In the genomic region with DNA sequence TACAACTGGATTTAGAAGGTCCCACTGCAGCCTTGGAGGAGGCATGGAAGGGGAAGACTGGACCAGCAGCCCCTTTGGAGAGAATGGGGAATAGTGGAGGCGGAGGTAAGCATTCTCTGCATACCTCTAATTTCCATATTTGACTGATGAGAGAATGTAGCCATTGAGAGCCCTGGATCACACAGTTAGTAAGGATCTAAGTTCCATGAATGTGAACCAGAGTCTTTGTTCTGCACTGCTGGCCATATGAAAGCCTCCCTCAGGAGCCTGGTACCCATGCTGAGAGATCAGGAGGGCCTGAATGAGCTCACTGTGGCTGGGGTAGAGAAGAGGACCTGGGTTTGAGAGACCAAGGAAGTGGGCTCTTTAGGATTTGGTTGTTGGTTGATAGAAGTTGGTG, we compare ENCODE assay signal across 1 cellular context.
TF ChIP-seq lines count a peak whose summit lies in the region.

No MANE protein-coding gene starts in this region.

TF ChIP-seq in H1, 55 proteins besides CTCF, POLR2A, EP300 and RAD21:
- no peak for TF ChIP-seq KDM5A (IDR thresholded peaks at IDR 0.05; ENCODE audit: low read length)
- TF ChIP-seq BCL11A (IDR thresholded peaks at IDR 0.05; ENCODE audit: low read depth in 2 of 2, low read length in 2 of 2), result no peak
- no peak for TF ChIP-seq RFX5 (IDR thresholded peaks at IDR 0.05; ENCODE audit: borderline replicate concordance, low read depth, low read length)
- no peak for TF ChIP-seq GABPA (IDR thresholded peaks at IDR 0.05; ENCODE audit: borderline replicate concordance, insufficient read depth, low read length)
- TF ChIP-seq ATF3 (IDR thresholded peaks at IDR 0.05; ENCODE audit: insufficient read depth, low read depth, low read length), result no peak
- TF ChIP-seq, protein P1, sequence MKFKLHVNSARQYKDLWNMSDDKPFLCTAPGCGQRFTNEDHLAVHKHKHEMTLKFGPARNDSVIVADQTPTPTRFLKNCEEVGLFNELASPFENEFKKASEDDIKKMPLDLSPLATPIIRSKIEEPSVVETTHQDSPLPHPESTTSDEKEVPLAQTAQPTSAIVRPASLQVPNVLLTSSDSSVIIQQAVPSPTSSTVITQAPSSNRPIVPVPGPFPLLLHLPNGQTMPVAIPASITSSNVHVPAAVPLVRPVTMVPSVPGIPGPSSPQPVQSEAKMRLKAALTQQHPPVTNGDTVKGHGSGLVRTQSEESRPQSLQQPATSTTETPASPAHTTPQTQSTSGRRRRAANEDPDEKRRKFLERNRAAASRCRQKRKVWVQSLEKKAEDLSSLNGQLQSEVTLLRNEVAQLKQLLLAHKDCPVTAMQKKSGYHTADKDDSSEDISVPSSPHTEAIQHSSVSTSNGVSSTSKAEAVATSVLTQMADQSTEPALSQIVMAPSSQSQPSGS (IDR thresholded peaks at IDR 0.05; ENCODE audit: low read length), result 0 out of 2 replicates have a peak, but pooled peaks have one; percentile 66
- no peak for TF ChIP-seq MAX (IDR thresholded peaks at IDR 0.05)
- no peak for TF ChIP-seq CREB1 (IDR thresholded peaks at IDR 0.05)
- no peak for TF ChIP-seq GTF2F1 (IDR thresholded peaks at IDR 0.05; ENCODE audit: borderline replicate concordance, low read depth, low read length)
- TF ChIP-seq TAF7 (optimal IDR thresholded peaks at IDR 0.05; ENCODE audit: borderline replicate concordance, low read depth, low read length), result no peak
- no peak for TF ChIP-seq JUND (IDR thresholded peaks at IDR 0.05; ENCODE audit: low read length)
- TF ChIP-seq TEAD4 (IDR thresholded peaks at IDR 0.05; ENCODE audit: low read depth, low read length), result peak; percentile 89
- TF ChIP-seq NRF1 (IDR thresholded peaks at IDR 0.05; ENCODE audit: low read depth, low read length), result no peak
- TF ChIP-seq CTBP2 (IDR thresholded peaks at IDR 0.05; ENCODE audit: borderline replicate concordance, insufficient read depth, insufficient read length, low read length), result no peak
- no peak for TF ChIP-seq BACH1 (IDR thresholded peaks at IDR 0.05; ENCODE audit: low read length)
- no peak for TF ChIP-seq BRCA1 (IDR thresholded peaks at IDR 0.05; ENCODE audit: low read depth, low read length)
- no peak for TF ChIP-seq SRF (IDR thresholded peaks at IDR 0.05; ENCODE audit: low read depth, low read length)
- no peak for TF ChIP-seq RNF2 (IDR thresholded peaks at IDR 0.05; ENCODE audit: borderline replicate concordance, low read depth, low read length, missing control alignments, poor library complexity, severe bottlenecking)
- TF ChIP-seq CBX8 (IDR thresholded peaks at IDR 0.05; ENCODE audit: borderline replicate concordance, low read depth, low read length), result no peak
- TF ChIP-seq SUZ12 (IDR thresholded peaks at IDR 0.05; ENCODE audit: low read length), result no peak
- TF ChIP-seq FOSL1 (IDR thresholded peaks at IDR 0.05; ENCODE audit: insufficient read depth, low read depth, low read length), result no peak
- no peak for TF ChIP-seq CBX5 (IDR thresholded peaks at IDR 0.05; ENCODE audit: low read depth, low read length)
- no peak for TF ChIP-seq ZNF274 (IDR thresholded peaks at IDR 0.05; ENCODE audit: borderline replicate concordance, extremely low read depth, low read length)
- TF ChIP-seq RBBP5 (IDR thresholded peaks at IDR 0.05; ENCODE audit: borderline replicate concordance, low read depth, low read length), result no peak
- TF ChIP-seq PHF8 (conservative IDR thresholded peaks at IDR 0.05; ENCODE audit: low read depth, low read length), result no peak
- TF ChIP-seq HDAC2 (IDR thresholded peaks at IDR 0.05; ENCODE audit: borderline replicate concordance in 1 of 2, low read depth in 2 of 2, low read length in 2 of 2), result peak in 1 of 2 experiments; percentile 80; a peak in 1 of 4 replicates
- no peak for TF ChIP-seq ASH2L (IDR thresholded peaks at IDR 0.05; ENCODE audit: low read length)
- 0 out of 2 replicates have a peak, but pooled peaks have one; percentile 42 for TF ChIP-seq POU5F1 (IDR thresholded peaks at IDR 0.05; ENCODE audit: low read depth, low read length)
- no peak for TF ChIP-seq SAP30 (IDR thresholded peaks at IDR 0.05; ENCODE audit: insufficient read depth, insufficient replicate concordance, low read length)
- TF ChIP-seq USF2 (IDR thresholded peaks at IDR 0.05; ENCODE audit: low read length), result no peak
- peak; percentile 86 for TF ChIP-seq NANOG (IDR thresholded peaks at IDR 0.05; ENCODE audit: insufficient read depth, low read depth, low read length, poor library complexity, severe bottlenecking)
- TF ChIP-seq EGR1 (IDR thresholded peaks at IDR 0.05; ENCODE audit: borderline replicate concordance, low read depth, low read length), result no peak
- no peak for TF ChIP-seq RXRA (IDR thresholded peaks at IDR 0.05; ENCODE audit: insufficient read depth, low read depth, low read length)
- 0 out of 2 replicates have a peak, but pooled peaks have one; percentile 19 for TF ChIP-seq YY1 (IDR thresholded peaks at IDR 0.05; ENCODE audit: low read depth, low read length)
- TF ChIP-seq SIRT6 (IDR thresholded peaks at IDR 0.05; ENCODE audit: low read length), result no peak
- no peak for TF ChIP-seq EZH2 (IDR thresholded peaks at IDR 0.05; ENCODE audit: low read depth, low read length, severe bottlenecking)
- no peak for TF ChIP-seq SIX5 (IDR thresholded peaks at IDR 0.05; ENCODE audit: low read depth, low read length)
- TF ChIP-seq SP1 (IDR thresholded peaks at IDR 0.05; ENCODE audit: low read depth, low read length), result no peak
- TF ChIP-seq POLR2AphosphoS5 (IDR thresholded peaks at IDR 0.05; ENCODE audit: low read depth, low read length), result no peak
- TF ChIP-seq TAF1 (IDR thresholded peaks at IDR 0.05; ENCODE audit: low read depth, low read length), result 0 out of 2 replicates have a peak, but pooled peaks have one; percentile 5
- no peak for TF ChIP-seq SIN3A (conservative IDR thresholded peaks at IDR 0.05 in 1 of 2, IDR thresholded peaks at IDR 0.05 in 1 of 2; ENCODE audit: low read depth in 1 of 2, low read length in 2 of 2)
- TF ChIP-seq MAFK (IDR thresholded peaks at IDR 0.05; ENCODE audit: low read depth, low read length), result no peak
- no peak; the same call in 1 of the 2 replicates for TF ChIP-seq CHD2 (IDR thresholded peaks at IDR 0.05; ENCODE audit: low read length)
- TF ChIP-seq TBP (IDR thresholded peaks at IDR 0.05; ENCODE audit: low read depth, low read length), result no peak
- no peak for TF ChIP-seq HDAC6 (IDR thresholded peaks at IDR 0.05; ENCODE audit: low read depth, low read length)
- TF ChIP-seq JUN (IDR thresholded peaks at IDR 0.05; ENCODE audit: low read depth, low read length), result no peak
- no peak for TF ChIP-seq TCF12 (IDR thresholded peaks at IDR 0.05; ENCODE audit: low read depth, low read length)
